ENCODE assay signal across 14 cellular contexts in genomic region chr1:198676253-198676652, GRCh38. TPM values are rescaled to one million over a fixed set of nuclear protein-coding genes. Genes with fewer than 3 reads are reported as not detected.
DNase-seq lines count a peak whose midpoint lies in the region.
"Had no signal": no experiment of that assay in that cellular context is flagged by ENCODE, and none has a peak within 500 bp of the region (broad histone marks: within the 10 kb centered on the region; RNA-seq: fewer than 3 reads in every experiment).

No MANE protein-coding gene starts in this region.

- peak overlapping the region; percentile 94 for H3K27ac ChIP-seq in CD4-positive, alpha-beta memory T cell (ENCODE audit: low read depth, low read length)
- peak overlapping the region; percentile 80 for H3K27ac ChIP-seq in effector memory CD4-positive, alpha-beta T cell (ENCODE audit: insufficient read depth, low read length, poor library complexity, severe bottlenecking)

- no peaks in the 10 kb centered on the region for H3K9me3 Mint-ChIP-seq in CD4-positive, alpha-beta memory T cell
- H3K9me3 Mint-ChIP-seq in IgD-negative memory B cell: no peaks in the 10 kb centered on the region
- H3K9me3 Mint-ChIP-seq: WTC11 had no signal

- H3K27ac Mint-ChIP-seq in CD4-positive, alpha-beta memory T cell: peak overlapping the region; percentile 97 to 99 (median 99)
- H3K27ac Mint-ChIP-seq in IgD-negative memory B cell: peak overlapping the region; percentile 79 to 99 (median 99)
- H3K27ac Mint-ChIP-seq: WTC11 had no signal

- H3K4me1 Mint-ChIP-seq in CD4-positive, alpha-beta memory T cell: peaks cover 73 to 96% (median 84%) of the 10 kb centered on the region in 4 donors
- peaks cover 52 to 82% (median 72%) of the 10 kb centered on the region in 3 donors for H3K4me1 Mint-ChIP-seq in IgD-negative memory B cell

- H3K4me3 ChIP-seq in CD4-positive, alpha-beta memory T cell (ENCODE audit: low read length in 2 of 2): peak overlapping the region in 1 of 2 donors; percentile 4
- H3K4me3 ChIP-seq in effector memory CD4-positive, alpha-beta T cell (ENCODE audit: insufficient read depth, low read depth, low read length, poor library complexity, severe bottlenecking): peak overlapping the region; percentile 20
- H3K4me3 ChIP-seq: transverse colon had no signal

- intact Hi-C loops in CD4-positive, alpha-beta memory T cell (cut with micrococcal nuclease): no loop called here

- H3K4me1 ChIP-seq in CD4-positive, alpha-beta memory T cell (ENCODE audit: insufficient read depth, low read length): peaks cover 98% of the 10 kb centered on the region
- peaks cover 79% of the 10 kb centered on the region for H3K4me1 ChIP-seq in effector memory CD4-positive, alpha-beta T cell (ENCODE audit: control insufficient read depth, insufficient read depth, low read length, poor library complexity, severe bottlenecking)
- H3K4me1 ChIP-seq: transverse colon had no signal

- no peaks in the 10 kb centered on the region for H3K27me3 Mint-ChIP-seq in CD4-positive, alpha-beta memory T cell
- no peaks in the 10 kb centered on the region for H3K27me3 Mint-ChIP-seq in IgD-negative memory B cell

- CTCF ChIA-PET in CD4-positive, alpha-beta memory T cell (lab: Charles Lee; ENCODE audit: partially characterized antibody): no interaction called here

- peak; percentile 31 to 58 (median 44) for DNase-seq in CD4-positive, alpha-beta memory T cell
- DNase-seq in RPMI8226: peak; percentile 39
- DNase-seq in effector memory CD4-positive, alpha-beta T cell: no peak
- DNase-seq in SHP77 treated with DMSO at 0.1 percent for 48 hours (lab: John Stamatoyannopoulos, UW): no peak
- DNase-seq in NOMO-1 treated with dmso at 0.1 percent for 144 hours (lab: John Stamatoyannopoulos, UW; ENCODE audit: unreplicated experiment): no peak
- no peak for DNase-seq in activated CD4-positive, alpha-beta T cell treated with anti-CD3 and anti-CD28 coated beads for 48 hours
- no peak for DNase-seq in DMS53 (lab: John Stamatoyannopoulos, UW)
- DNase-seq: amniotic stem cell, NCI-H1092 treated with DMSO at 0.1 percent for 48 hours, retina, transverse colon had no signal

- H3K36me3 Mint-ChIP-seq in CD4-positive, alpha-beta memory T cell: peaks cover 36 to 69% of the 10 kb centered on the region in 2 donors
- peaks cover 12% of the 10 kb centered on the region for H3K36me3 Mint-ChIP-seq in IgD-negative memory B cell
- H3K36me3 Mint-ChIP-seq: WTC11 had no signal

- H3K9me3 ChIP-seq in CD4-positive, alpha-beta memory T cell (ENCODE audit: control insufficient read depth in 1 of 2, low read length in 2 of 2): no peaks in the 10 kb centered on the region
- H3K9me3 ChIP-seq in effector memory CD4-positive, alpha-beta T cell (ENCODE audit: control insufficient read depth, low read length): no peaks in the 10 kb centered on the region
- H3K9me3 ChIP-seq: transverse colon had no signal

- H3K4me3 Mint-ChIP-seq in CD4-positive, alpha-beta memory T cell: peak overlapping the region; percentile 70 to 87 (median 83)
- peak overlapping the region in 3 of 4 donors; percentile 65 to 96 (median 92) for H3K4me3 Mint-ChIP-seq in IgD-negative memory B cell
- H3K4me3 Mint-ChIP-seq: WTC11 had no signal

- H3K36me3 ChIP-seq in CD4-positive, alpha-beta memory T cell (ENCODE audit: insufficient read depth, low read length): peaks cover 4% of the 10 kb centered on the region
- peaks cover 9% of the 10 kb centered on the region for H3K36me3 ChIP-seq in effector memory CD4-positive, alpha-beta T cell (ENCODE audit: control insufficient read depth, insufficient read depth, low read length)
- H3K36me3 ChIP-seq: transverse colon had no signal

- H3K27me3 ChIP-seq in CD4-positive, alpha-beta memory T cell (ENCODE audit: insufficient read depth, low read length): no peaks in the 10 kb centered on the region
- no peaks in the 10 kb centered on the region for H3K27me3 ChIP-seq in effector memory CD4-positive, alpha-beta T cell (replicated peaks; ENCODE audit: control insufficient read depth, insufficient read depth, low read length, poor library complexity, severe bottlenecking)
- H3K27me3 ChIP-seq: transverse colon had no signal

- POLR2A ChIA-PET in CD4-positive, alpha-beta memory T cell (lab: Charles Lee; ENCODE audit: partially characterized antibody): interaction anchor here (0.8 to 22.8 kb wide), 9 partner anchors 7 to 153 kb away, joined by 3 to 449 read pairs (median 7); partner anchors contain the start of gene PTPRC

RNA-seq across cellular contexts. Expression of gene PTPRC, which starts 37.4 kb away (rescaled TPM):
- total RNA-seq in CD4-positive, alpha-beta memory T cell: 100 to 1,000 TPM; 974 to 987 TPM
- polyA plus RNA-seq in CD4-positive, alpha-beta memory T cell: 1,000 to 10,000 TPM in 1 of 2 donors, 100 to 1,000 TPM in 1; 915 to 1,019 TPM
- 744 TPM for polyA plus RNA-seq in IgD-negative memory B cell
- total RNA-seq: lung microvascular endothelial cell had no signal

Comparison
In these comparisons a context has a peak if more than half of its experiments do, and no peak if none do; other contexts are left out.
1. DNase-seq: peak in CD4-positive, alpha-beta memory T cell (5 of 5) and RPMI8226 (single experiment); none in effector memory CD4-positive, alpha-beta T cell (0 of 3), SHP77 treated with DMSO at 0.1 percent for 48 hours (single experiment), NOMO-1 treated with dmso at 0.1 percent for 144 hours (single experiment), activated CD4-positive, alpha-beta T cell treated with anti-CD3 and anti-CD28 coated beads for 48 hours (single experiment) and DMS53 (single experiment).